ENCODE assay signal across 8 cellular contexts in the genomic region with DNA sequence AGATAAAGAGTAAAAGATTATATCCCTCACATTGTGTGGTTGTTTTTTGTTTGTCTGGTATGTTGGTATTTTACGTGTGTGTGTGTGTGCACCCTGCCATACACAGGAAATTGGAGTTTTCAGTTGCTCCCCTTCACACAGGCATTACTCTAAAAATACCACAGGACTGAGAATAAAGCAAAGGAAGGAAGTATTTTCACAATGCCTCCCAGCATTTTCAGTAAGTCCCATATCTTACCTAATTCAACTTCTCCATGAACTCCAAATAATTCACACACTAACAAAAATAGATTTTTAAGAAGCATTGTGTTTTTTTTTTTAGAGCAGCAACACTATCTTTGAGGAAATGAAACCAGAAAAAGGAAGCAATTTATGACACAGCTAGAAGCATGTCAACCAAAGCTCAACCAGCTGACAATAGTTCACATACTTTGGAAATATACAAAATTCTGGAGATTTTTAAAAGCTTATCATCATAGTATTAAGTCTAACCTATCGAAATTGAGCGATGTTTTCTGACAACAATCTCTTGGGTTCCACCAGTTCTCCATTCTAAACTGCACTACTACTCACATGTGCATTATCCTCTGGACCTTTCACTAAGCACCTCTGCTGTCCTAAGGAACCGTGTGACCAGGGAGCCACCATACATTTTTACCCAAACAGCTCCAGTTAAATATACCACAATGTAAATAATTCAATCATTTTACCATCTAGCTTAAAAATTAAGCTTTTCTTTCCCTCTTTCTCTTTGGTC. TPM values are rescaled to one million over a fixed set of nuclear protein-coding genes. Genes with fewer than 3 reads are reported as not detected.
DNase-seq lines count a peak whose midpoint lies in the region; ATAC-seq and TF ChIP-seq lines count a peak whose summit lies in the region.

No MANE protein-coding gene starts in this region.

- H3K4me3 Mint-ChIP-seq in CD4-positive, alpha-beta T cell = peak overlapping the region; percentile 99
- H3K4me3 Mint-ChIP-seq in mesothelial cell of epicardium (peak overlapping the region; percentile 95), WTC11 (no peak overlapping the region; the same call in 1 of the 2 replicates)

- H3K27me3 ChIP-seq in CD4-positive, alpha-beta T cell (ENCODE audit: control insufficient read depth, insufficient read depth, low read length) = no peaks in the 10 kb centered on the region

- H3K36me3 Mint-ChIP-seq in CD4-positive, alpha-beta T cell (ENCODE audit: low read depth) = peaks cover 9% of the 10 kb centered on the region
- H3K36me3 Mint-ChIP-seq in mesothelial cell of epicardium (peaks cover 2% of the 10 kb centered on the region), WTC11 (no peaks in the 10 kb centered on the region)

- H3K4me3 ChIP-seq in Jurkat, Clone E6-1 (ENCODE audit: low read length) = peak overlapping the region; percentile 79

- peaks cover 69% of the 10 kb centered on the region for H3K4me1 Mint-ChIP-seq in CD4-positive, alpha-beta T cell (ENCODE audit: low read depth)
- H3K4me1 Mint-ChIP-seq in mesothelial cell of epicardium (peaks cover 60% of the 10 kb centered on the region), WTC11 (peaks cover 42% of the 10 kb centered on the region)

- peak overlapping the region; percentile 92 for H3K27ac Mint-ChIP-seq in CD4-positive, alpha-beta T cell
- H3K27ac Mint-ChIP-seq in mesothelial cell of epicardium = peak overlapping the region; percentile 99
- H3K27ac Mint-ChIP-seq in WTC11 = no peak overlapping the region

- intact Hi-C loops in CD4-positive, alpha-beta T cell (cut with DNase I, micrococcal nuclease) = loop anchor here (2.0 to 10.0 kb wide), 9 partner anchors 14 to 1234 kb away; a partner anchor contains a TSS

- CTCF ChIA-PET in CD4-positive, alpha-beta T cell (lab: Charles Lee) = interaction anchor here (0.7 to 2.6 kb wide), 3 partner anchors 22 to 1251 kb away, joined by 3 to 27 read pairs (median 6); no protein-coding TSS in a partner anchor
- CTCF ChIA-PET in WTC11 (lab: Charles Lee) = interaction anchor here (0.5 to 5.8 kb wide), 9 partner anchors 13 to 367 kb away, joined by 3 to 36 read pairs (median 3); no protein-coding TSS in a partner anchor

- no peak for TF ChIP-seq CTCF in CD4-positive, alpha-beta T cell (IDR thresholded peaks at IDR 0.05)
- TF ChIP-seq CTCF in mesothelial cell of epicardium (IDR thresholded peaks at IDR 0.05; ENCODE audit: unreplicated experiment) = no peak
- TF ChIP-seq CTCF in WTC11 (IDR thresholded peaks at IDR 0.05) = no peak
- TF ChIP-seq CTCF in GM13976 (IDR thresholded peaks at IDR 0.05; ENCODE audit: borderline replicate concordance, control extremely low read depth, extremely low read depth, insufficient read depth, missing control alignments) = no peak

- no peaks in the 10 kb centered on the region for H3K9me3 Mint-ChIP-seq in CD4-positive, alpha-beta T cell
- H3K9me3 Mint-ChIP-seq in mesothelial cell of epicardium (no peaks in the 10 kb centered on the region), WTC11 (peaks cover 5% of the 10 kb centered on the region; the same call in 1 of the 2 replicates)

- in situ Hi-C loops in GM13976 (cut with MboI; ENCODE audit: low sequenced_read_pairs, unreplicated experiment) = no loop called here

- no peak for DNase-seq in CD4-positive, alpha-beta T cell
- peak; percentile 95 for DNase-seq in Jurkat, Clone E6-1 (ENCODE audit: low read depth, low spot score)
- DNase-seq in amniotic epithelial cell (ENCODE audit: low read depth) (peak; percentile 78), mesothelial cell of epicardium (ENCODE audit: low spot score in 2 of 2, unreplicated experiment in 2 of 2) (no peak), WTC11 (ENCODE audit: low spot score) (no peak), GM13976 (ENCODE audit: low spot score) (no peak)
- DNase-seq in activated CD8-positive, alpha-beta memory T cell treated with anti-CD3 and anti-CD28 coated beads, Interleukin-2, amount 50 U/mL, for 4 hours = no peak

- no peaks in the 10 kb centered on the region for H3K27me3 Mint-ChIP-seq in CD4-positive, alpha-beta T cell
- H3K27me3 Mint-ChIP-seq in mesothelial cell of epicardium (ENCODE audit: low read depth) (no peaks in the 10 kb centered on the region), WTC11 (ENCODE audit: low read depth) (peaks cover 32% of the 10 kb centered on the region)

- H3K9me3 ChIP-seq in CD4-positive, alpha-beta T cell (ENCODE audit: control insufficient read depth, low read length) = no peaks in the 10 kb centered on the region

- ATAC-seq in CD4-positive, alpha-beta T cell (ENCODE audit: poor library complexity) = peak; percentile 27
- ATAC-seq in GM19452 (IDR thresholded peaks at IDR 0.05; ENCODE audit: unreplicated experiment) (peak; percentile 44), WTC11 (no peak)

- POLR2A ChIA-PET in CD4-positive, alpha-beta T cell (lab: Charles Lee) = interaction anchor here (0.5 to 5.2 kb wide), 14 partner anchors 9 to 1943 kb away, joined by 3 to 95 read pairs (median 6); a partner anchor contains a TSS
- POLR2A ChIA-PET in WTC11 (lab: Charles Lee) = interaction anchor here (0.7 to 1.0 kb wide), 2 partner anchors 39 to 208 kb away, joined by 4 read pairs; no protein-coding TSS in a partner anchor

- H3K27ac ChIP-seq in CD4-positive, alpha-beta T cell (ENCODE audit: low read depth, low read length) = peak overlapping the region; percentile 15

TF ChIP-seq in WTC11, 78 proteins besides CTCF, POLR2A, EP300 and RAD21 (continues in another document):
- TF ChIP-seq TEAD1 (CRISPR knock-in tag; IDR thresholded peaks at IDR 0.05) (no peak), TEAD4 (CRISPR knock-in tag; IDR thresholded peaks at IDR 0.05) (no peak), ZBTB21 (CRISPR knock-in tag; IDR thresholded peaks at IDR 0.05; ENCODE audit: borderline replicate concordance) (no peak), MXD4 (CRISPR knock-in tag; IDR thresholded peaks at IDR 0.05; ENCODE audit: borderline replicate concordance) (no peak), ATF1 (CRISPR knock-in tag; IDR thresholded peaks at IDR 0.05) (no peak), FOXJ3 (CRISPR knock-in tag; IDR thresholded peaks at IDR 0.05; ENCODE audit: borderline replicate concordance) (no peak), HMGA2 (CRISPR knock-in tag; IDR thresholded peaks at IDR 0.05) (no peak), RELA (CRISPR knock-in tag; IDR thresholded peaks at IDR 0.05; ENCODE audit: borderline replicate concordance) (no peak), TP53 (CRISPR knock-in tag; IDR thresholded peaks at IDR 0.05) (no peak), SMAD3 (CRISPR knock-in tag; IDR thresholded peaks at IDR 0.05; ENCODE audit: borderline replicate concordance) (no peak), ETV6 (CRISPR knock-in tag; IDR thresholded peaks at IDR 0.05) (no peak), CREB1 (CRISPR knock-in tag; IDR thresholded peaks at IDR 0.05) (no peak), NFE2L1 (CRISPR knock-in tag; IDR thresholded peaks at IDR 0.05) (no peak), GABPB1 (CRISPR knock-in tag; IDR thresholded peaks at IDR 0.05) (no peak)
- TF ChIP-seq, protein P1, sequence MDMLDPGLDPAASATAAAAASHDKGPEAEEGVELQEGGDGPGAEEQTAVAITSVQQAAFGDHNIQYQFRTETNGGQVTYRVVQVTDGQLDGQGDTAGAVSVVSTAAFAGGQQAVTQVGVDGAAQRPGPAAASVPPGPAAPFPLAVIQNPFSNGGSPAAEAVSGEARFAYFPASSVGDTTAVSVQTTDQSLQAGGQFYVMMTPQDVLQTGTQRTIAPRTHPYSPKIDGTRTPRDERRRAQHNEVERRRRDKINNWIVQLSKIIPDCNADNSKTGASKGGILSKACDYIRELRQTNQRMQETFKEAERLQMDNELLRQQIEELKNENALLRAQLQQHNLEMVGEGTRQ (CRISPR knock-in tag; IDR thresholded peaks at IDR 0.05) = no peak
- TF ChIP-seq, protein P2, sequence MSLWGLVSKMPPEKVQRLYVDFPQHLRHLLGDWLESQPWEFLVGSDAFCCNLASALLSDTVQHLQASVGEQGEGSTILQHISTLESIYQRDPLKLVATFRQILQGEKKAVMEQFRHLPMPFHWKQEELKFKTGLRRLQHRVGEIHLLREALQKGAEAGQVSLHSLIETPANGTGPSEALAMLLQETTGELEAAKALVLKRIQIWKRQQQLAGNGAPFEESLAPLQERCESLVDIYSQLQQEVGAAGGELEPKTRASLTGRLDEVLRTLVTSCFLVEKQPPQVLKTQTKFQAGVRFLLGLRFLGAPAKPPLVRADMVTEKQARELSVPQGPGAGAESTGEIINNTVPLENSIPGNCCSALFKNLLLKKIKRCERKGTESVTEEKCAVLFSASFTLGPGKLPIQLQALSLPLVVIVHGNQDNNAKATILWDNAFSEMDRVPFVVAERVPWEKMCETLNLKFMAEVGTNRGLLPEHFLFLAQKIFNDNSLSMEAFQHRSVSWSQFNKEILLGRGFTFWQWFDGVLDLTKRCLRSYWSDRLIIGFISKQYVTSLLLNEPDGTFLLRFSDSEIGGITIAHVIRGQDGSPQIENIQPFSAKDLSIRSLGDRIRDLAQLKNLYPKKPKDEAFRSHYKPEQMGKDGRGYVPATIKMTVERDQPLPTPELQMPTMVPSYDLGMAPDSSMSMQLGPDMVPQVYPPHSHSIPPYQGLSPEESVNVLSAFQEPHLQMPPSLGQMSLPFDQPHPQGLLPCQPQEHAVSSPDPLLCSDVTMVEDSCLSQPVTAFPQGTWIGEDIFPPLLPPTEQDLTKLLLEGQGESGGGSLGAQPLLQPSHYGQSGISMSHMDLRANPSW (CRISPR knock-in tag; conservative IDR thresholded peaks at IDR 0.05; ENCODE audit: low read depth) = no peak
- TF ChIP-seq, protein P3, sequence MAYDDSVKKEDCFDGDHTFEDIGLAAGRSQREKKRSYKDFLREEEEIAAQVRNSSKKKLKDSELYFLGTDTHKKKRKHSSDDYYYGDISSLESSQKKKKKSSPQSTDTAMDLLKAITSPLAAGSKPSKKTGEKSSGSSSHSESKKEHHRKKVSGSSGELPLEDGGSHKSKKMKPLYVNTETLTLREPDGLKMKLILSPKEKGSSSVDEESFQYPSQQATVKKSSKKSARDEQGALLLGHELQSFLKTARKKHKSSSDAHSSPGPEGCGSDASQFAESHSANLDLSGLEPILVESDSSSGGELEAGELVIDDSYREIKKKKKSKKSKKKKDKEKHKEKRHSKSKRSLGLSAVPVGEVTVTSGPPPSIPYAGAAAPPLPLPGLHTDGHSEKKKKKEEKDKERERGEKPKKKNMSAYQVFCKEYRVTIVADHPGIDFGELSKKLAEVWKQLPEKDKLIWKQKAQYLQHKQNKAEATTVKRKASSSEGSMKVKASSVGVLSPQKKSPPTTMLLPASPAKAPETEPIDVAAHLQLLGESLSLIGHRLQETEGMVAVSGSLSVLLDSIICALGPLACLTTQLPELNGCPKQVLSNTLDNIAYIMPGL (CRISPR knock-in tag; IDR thresholded peaks at IDR 0.05) = no peak

RNA-seq across cellular contexts. Expression of a gene that starts 2.1 kb away (rescaled TPM):
- 10 to 100 TPM; 34.7 to 34.9 TPM for total RNA-seq in CD4-positive, alpha-beta T cell
- 31.6 TPM for polyA plus RNA-seq in Jurkat, Clone E6-1 (2012; ENCODE audit: insufficient read depth, insufficient read length)
- 32.2 to 35.0 TPM (median 34.2 TPM) in 3 replicates for total RNA-seq in mesothelial cell of epicardium
- 9.9 to 12.3 TPM (median 9.9 TPM) in 3 replicates for total RNA-seq in WTC11 (2021)

RNA-seq across cellular contexts. Expression of a gene that starts 35.4 kb away (rescaled TPM):
- total RNA-seq in CD4-positive, alpha-beta T cell = under 1 TPM; 0.47 to 0.49 TPM
- polyA plus RNA-seq in Jurkat, Clone E6-1 (2012; ENCODE audit: insufficient read depth, insufficient read length) = not detected
- total RNA-seq in mesothelial cell of epicardium = 0.75 to 1.3 TPM (median 0.87 TPM) in 3 replicates
- not detected in 3 replicates for total RNA-seq in WTC11 (2021)

Comparison
In these comparisons a context has a peak if more than half of its experiments do, and no peak if none do; other contexts are left out.
1. DNase-seq: peak in Jurkat, Clone E6-1 (single experiment) and amniotic epithelial cell (single experiment); none in CD4-positive, alpha-beta T cell (0 of 10), mesothelial cell of epicardium (0 of 2), WTC11 (single experiment), activated CD8-positive, alpha-beta memory T cell treated with anti-CD3 and anti-CD28 coated beads, Interleukin-2, amount 50 U/mL, for 4 hours (single experiment) and GM13976 (single experiment).